13 cellular contexts compared by ENCODE assay signal in the genomic region with DNA sequence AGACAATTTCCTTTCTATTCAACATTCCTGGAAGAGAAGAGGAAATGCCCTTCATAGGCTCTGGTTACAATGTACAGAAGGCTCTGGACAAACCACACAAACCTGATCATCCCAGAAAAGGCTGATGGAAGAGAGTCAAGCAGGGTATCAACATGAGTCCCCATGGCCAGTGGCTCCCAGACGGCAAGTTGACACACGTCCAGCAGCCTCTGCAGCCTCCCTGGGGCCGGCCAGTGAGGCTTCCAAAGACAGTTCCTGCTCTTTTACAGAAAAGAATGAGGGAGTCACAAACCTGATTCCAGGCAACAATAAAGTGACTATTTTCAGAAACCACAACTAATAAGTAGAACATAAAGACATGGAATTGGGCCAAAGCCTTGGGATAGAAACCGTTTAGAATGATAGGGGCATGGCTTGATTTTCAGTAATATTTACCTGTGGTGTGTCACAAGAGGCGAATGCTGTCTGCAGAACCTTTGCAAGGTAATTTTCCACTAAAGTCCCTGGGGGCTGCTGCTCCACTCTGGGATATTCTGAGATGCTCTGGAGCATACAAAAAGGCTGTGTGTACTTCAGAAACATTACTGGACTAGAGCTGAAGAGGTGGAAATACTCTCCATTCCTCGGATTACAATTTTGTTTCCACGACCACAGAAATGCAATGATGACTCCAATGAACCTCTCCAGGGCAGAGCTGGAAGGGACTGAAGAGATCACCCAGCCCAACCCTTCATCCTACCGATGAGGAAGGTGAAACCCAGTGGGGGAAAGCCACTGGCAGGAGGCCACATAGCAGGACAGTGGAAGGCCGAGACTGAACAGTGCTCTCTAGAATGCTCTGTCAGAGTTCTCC.
DNase-seq lines count a peak whose midpoint lies in the region; ATAC-seq lines count a peak whose summit lies in the region.
"Had no signal": no experiment of that assay in that cellular context is flagged by ENCODE, and none has a peak within 500 bp of the region (broad histone marks: within the 10 kb centered on the region; RNA-seq: fewer than 3 reads in every experiment).

No MANE protein-coding gene starts in this region.

- DNase-seq in AG20443 (ENCODE audit: low spot score) (peak; percentile 68), KBM-7 (peak; percentile 11), iris pigment epithelial cell (ENCODE audit: low read depth) (peak; percentile 81), iPS-NIHi11 (ENCODE audit: low spot score) (no peak), NCI-H774 (lab: John Stamatoyannopoulos, UW) (no peak)
- DNase-seq: activated CD8-positive, alpha-beta T cell treated with anti-CD3 and anti-CD28 coated beads for 36 hours; activated naive CD4-positive, alpha-beta T cell treated with anti-CD3 and anti-CD28 coated beads, Interleukin-2, amount 50 U/mL, for 16 hours; heart left ventricle; NCI-H345 had no signal

- ATAC-seq in HG02970 (IDR thresholded peaks at IDR 0.05; ENCODE audit: low FRiP score, unreplicated experiment) (no peak), HG03521 (IDR thresholded peaks at IDR 0.05; ENCODE audit: unreplicated experiment) (no peak)
- ATAC-seq: activated CD8-positive, alpha-beta T cell treated with anti-CD3 and anti-CD28 coated beads for 36 hours had no signal

- peak overlapping the region; percentile 94 for H3K27ac ChIP-seq in angular gyrus (ENCODE audit: low read depth, low read length)
- H3K27ac ChIP-seq: BLaER1 treated with 17β-estradiol and CSF1 and Interleukin-3, amounts not matched to agents 10 nM and 100 nM; heart left ventricle had no signal

- in situ Hi-C loops in KBM-7 (cut with MboI; ENCODE audit: low pct_unique_long_range_greater_than_20kb, low sequenced_read_pairs): no loop called here

Comparison
In these comparisons a context has a peak if more than half of its experiments do, and no peak if none do; other contexts are left out.
1. DNase-seq: peak in AG20443 (single experiment), KBM-7 (single experiment) and iris pigment epithelial cell (single experiment); none in iPS-NIHi11 (single experiment) and NCI-H774 (single experiment).